In the genomic region with DNA sequence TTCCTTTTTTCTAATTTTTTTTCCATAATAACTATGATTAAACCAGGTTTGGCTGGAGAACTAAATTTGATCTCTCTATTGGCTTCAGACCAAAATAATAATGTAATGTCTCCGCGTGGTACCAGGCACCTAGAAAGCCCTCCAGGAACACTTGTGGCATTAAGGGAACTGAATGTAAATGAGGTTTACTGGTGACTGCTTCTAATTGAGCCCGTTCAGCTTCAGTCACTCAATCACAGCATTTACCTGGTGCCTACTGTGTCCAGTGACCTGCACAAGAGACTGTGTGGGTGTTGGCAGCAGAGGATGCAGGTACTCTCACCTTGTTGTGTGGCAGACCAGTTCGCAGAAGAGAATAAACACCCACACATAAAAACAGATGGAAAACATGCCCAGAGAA, we compare ENCODE assay signal across 14 cellular contexts.
DNase-seq lines count a peak whose midpoint lies in the region; ATAC-seq, FAIRE-seq and TF ChIP-seq lines count a peak whose summit lies in the region.
"Had no signal": no experiment of that assay in that cellular context is flagged by ENCODE, and none has a peak within 500 bp of the region (broad histone marks: within the 10 kb centered on the region; RNA-seq: fewer than 3 reads in every experiment).

No MANE protein-coding gene starts in this region.

- H3K4me1 ChIP-seq in mesenchymal stem cell (ENCODE audit: control insufficient read depth, insufficient read depth, low read depth, low read length): no peaks in the 10 kb centered on the region
- H3K4me1 ChIP-seq in BE2C: peaks cover 13% of the 10 kb centered on the region
- H3K4me1 ChIP-seq: Caco-2 had no signal

- H2BK12ac ChIP-seq in mesenchymal stem cell (ENCODE audit: low read length in 2 of 2): no peak overlapping the region

- H3K14ac ChIP-seq in mesenchymal stem cell (ENCODE audit: low read length in 2 of 2): no peak overlapping the region

- H3K18ac ChIP-seq in mesenchymal stem cell (ENCODE audit: low read depth in 1 of 2, low read length in 2 of 2): no peak overlapping the region

- H3K27ac Mint-ChIP-seq in T-helper 1 cell treated with Interleukin-12 subunit alpha and Interleukin-12 subunit beta and Interleukin-4 antibody, amounts not matched to agents 30 μg/mL and 1 μg/mL, for 36 hours: no peak overlapping the region
- peak overlapping the region in 1 of 2 donors; percentile 26 for H3K27ac Mint-ChIP-seq in effector memory CD8-positive, alpha-beta T cell
- H3K27ac Mint-ChIP-seq: HFFc6 had no signal

- DNase-seq in T-helper 1 cell (no peak), DMS79 (lab: John Stamatoyannopoulos, UW) (peak; percentile 44), GM12892 (ENCODE audit: insufficient read length) (no peak), mesenchymal stem cell (no peak), BE2C (no peak)
- no peak for DNase-seq in effector memory CD8-positive, alpha-beta T cell
- DNase-seq: Caco-2; CD8-positive, alpha-beta memory T cell; HCEC 1CT; HFFc6 had no signal

- H3K27me3 ChIP-seq in mesenchymal stem cell (ENCODE audit: control insufficient read depth in 1 of 2, insufficient read depth in 1 of 2, low read length in 2 of 2) (peaks cover 0 to 11% of the 10 kb centered on the region in 2 experiments), BE2C (no peaks in the 10 kb centered on the region)

- no peak for TF ChIP-seq CTCF in BE2C (IDR thresholded peaks at IDR 0.05; ENCODE audit: low read depth, low read length)

- peaks cover 36% of the 10 kb centered on the region for H3K9me3 Mint-ChIP-seq in T-helper 1 cell treated with Interleukin-12 subunit alpha and Interleukin-12 subunit beta and Interleukin-4 antibody, amounts not matched to agents 30 μg/mL and 1 μg/mL, for 36 hours
- H3K9me3 Mint-ChIP-seq in effector memory CD8-positive, alpha-beta T cell: no peaks in the 10 kb centered on the region
- H3K9me3 Mint-ChIP-seq: HFFc6 had no signal

- no peak overlapping the region for H3K27ac ChIP-seq in mesenchymal stem cell (ENCODE audit: low read length, poor library complexity, severe bottlenecking)
- H3K27ac ChIP-seq: A549 had no signal

- no peak for ATAC-seq in effector memory CD8-positive, alpha-beta T cell (replicated peaks)
- no peak for ATAC-seq in HG03457 (IDR thresholded peaks at IDR 0.05; ENCODE audit: unreplicated experiment)
- ATAC-seq: A549 had no signal

- H3K23ac ChIP-seq in mesenchymal stem cell (ENCODE audit: low read length in 2 of 2): no peak overlapping the region

- 95% methylated on average over 4 of the region's 4 CpGs for WGBS in mesenchymal stem cell

- H2BK120ac ChIP-seq in mesenchymal stem cell (ENCODE audit: low read depth, low read length): no peak overlapping the region

- no peaks in the 10 kb centered on the region for H3K79me1 ChIP-seq in mesenchymal stem cell (replicated peaks; ENCODE audit: low read length, poor library complexity, severe bottlenecking)

- no peak overlapping the region for H4K91ac ChIP-seq in mesenchymal stem cell (ENCODE audit: low read length)

- H3K36me3 ChIP-seq in mesenchymal stem cell (ENCODE audit: control insufficient read depth in 1 of 2, insufficient read depth in 2 of 2, low read depth in 1 of 2, low read length in 2 of 2) (no peaks in the 10 kb centered on the region), BE2C (no peaks in the 10 kb centered on the region)

- peak overlapping the region; percentile 16 for H2AK5ac ChIP-seq in mesenchymal stem cell (ENCODE audit: low read length, severe bottlenecking)

- H3K4me3 ChIP-seq in mesenchymal stem cell (ENCODE audit: insufficient read depth in 1 of 2, low read depth in 1 of 2, low read length in 2 of 2) (no peak overlapping the region), BE2C (ENCODE audit: low read depth, low read length) (no peak overlapping the region)
- H3K4me3 ChIP-seq: A549 had no signal

- no peak overlapping the region for H4K8ac ChIP-seq in mesenchymal stem cell (ENCODE audit: low read length)

- H3K9me3 ChIP-seq in mesenchymal stem cell (ENCODE audit: control insufficient read depth, low read length) (no peaks in the 10 kb centered on the region), BE2C (no peaks in the 10 kb centered on the region)
- H3K9me3 ChIP-seq: A549, Caco-2 had no signal

- no peak overlapping the region for H3K4me2 ChIP-seq in mesenchymal stem cell (ENCODE audit: low read length, poor library complexity, severe bottlenecking)
- H3K4me2 ChIP-seq: A549 had no signal

- H3K4ac ChIP-seq in mesenchymal stem cell (ENCODE audit: low read depth in 1 of 2, low read length in 2 of 2): no peak overlapping the region

- no peak for TF ChIP-seq POLR2A in GM12892 (IDR thresholded peaks at IDR 0.05; ENCODE audit: low read depth, low read length)

- peak overlapping the region; percentile 29 for H3K4me3 Mint-ChIP-seq in T-helper 1 cell treated with Interleukin-12 subunit alpha and Interleukin-12 subunit beta and Interleukin-4 antibody, amounts not matched to agents 30 μg/mL and 1 μg/mL, for 36 hours
- no peak overlapping the region for H3K4me3 Mint-ChIP-seq in effector memory CD8-positive, alpha-beta T cell
- H3K4me3 Mint-ChIP-seq: HFFc6 had no signal

- FAIRE-seq in GM12892 (lab: Jason Lieb, UNC): peak; percentile 51
- FAIRE-seq: A549, GM18507 had no signal

- H3K9ac ChIP-seq in mesenchymal stem cell (ENCODE audit: low read length): no peak overlapping the region

- H3K27me3 Mint-ChIP-seq in T-helper 1 cell treated with Interleukin-12 subunit alpha and Interleukin-12 subunit beta and Interleukin-4 antibody, amounts not matched to agents 30 μg/mL and 1 μg/mL, for 36 hours (ENCODE audit: low read depth): peaks cover 13% of the 10 kb centered on the region
- H3K27me3 Mint-ChIP-seq in effector memory CD8-positive, alpha-beta T cell: peaks cover 29 to 30% of the 10 kb centered on the region in 2 donors

- no peak overlapping the region for H2BK5ac ChIP-seq in mesenchymal stem cell (ENCODE audit: low read depth, low read length, poor library complexity, severe bottlenecking)

- no peak overlapping the region for H2BK15ac ChIP-seq in mesenchymal stem cell (ENCODE audit: low read depth, poor library complexity, severe bottlenecking)

- H3K36me3 Mint-ChIP-seq in T-helper 1 cell treated with Interleukin-12 subunit alpha and Interleukin-12 subunit beta and Interleukin-4 antibody, amounts not matched to agents 30 μg/mL and 1 μg/mL, for 36 hours (ENCODE audit: low read depth): peaks cover 26% of the 10 kb centered on the region
- peaks cover 1% of the 10 kb centered on the region for H3K36me3 Mint-ChIP-seq in effector memory CD8-positive, alpha-beta T cell (ENCODE audit: insufficient read depth)

- peaks cover 52% of the 10 kb centered on the region for H3K4me1 Mint-ChIP-seq in T-helper 1 cell treated with Interleukin-12 subunit alpha and Interleukin-12 subunit beta and Interleukin-4 antibody, amounts not matched to agents 30 μg/mL and 1 μg/mL, for 36 hours (ENCODE audit: low read depth)
- H3K4me1 Mint-ChIP-seq in effector memory CD8-positive, alpha-beta T cell (ENCODE audit: low read depth in 2 of 2): peaks cover 40 to 50% of the 10 kb centered on the region in 2 donors

- H2AFZ ChIP-seq in mesenchymal stem cell (ENCODE audit: low read depth, low read length): no peak overlapping the region
